In genomic region chr13:26021516-26021915, GRCh38 we compare ENCODE assay signal across 21 cellular contexts. TPM values are rescaled to one million over a fixed set of nuclear protein-coding genes. Genes with fewer than 3 reads are reported as not detected.
DNase-seq lines count a peak whose midpoint lies in the region; ATAC-seq, FAIRE-seq and TF ChIP-seq lines count a peak whose summit lies in the region.
"Had no signal": no experiment of that assay in that cellular context is flagged by ENCODE, and none has a peak within 500 bp of the region (broad histone marks: within the 10 kb centered on the region; RNA-seq: fewer than 3 reads in every experiment).

No MANE protein-coding gene starts in this region.

- no peaks in the 10 kb centered on the region for H3K27me3 Mint-ChIP-seq in Calu3 (ENCODE audit: unreplicated experiment)
- H3K27me3 Mint-ChIP-seq in glutamatergic neuron (ENCODE audit: unreplicated experiment): no peaks in the 10 kb centered on the region

- H3K9me3 Mint-ChIP-seq in Calu3 (ENCODE audit: low read depth, unreplicated experiment) (no peaks in the 10 kb centered on the region), glutamatergic neuron (ENCODE audit: unreplicated experiment) (peaks cover 1% of the 10 kb centered on the region)
- H3K9me3 Mint-ChIP-seq: activated B cell treated with CpG ODN at 0.5 μM for 24 hours; T-helper 2 cell treated with Interferon-gamma antibody and Interleukin-4, amounts not matched to agents 5 μg/mL and 100 μg/mL, for 36 hours had no signal

- TF ChIP-seq CTCF in Calu3 (IDR thresholded peaks at IDR 0.05; ENCODE audit: unreplicated experiment): no peak
- no peak for TF ChIP-seq CTCF in psoas muscle (IDR thresholded peaks at IDR 0.05)
- no peak for TF ChIP-seq CTCF in right lobe of liver (IDR thresholded peaks at IDR 0.05)
- no peak for TF ChIP-seq CTCF in glutamatergic neuron (IDR thresholded peaks at IDR 0.05; ENCODE audit: partially characterized antibody, unreplicated experiment)

- FAIRE-seq in RCC 7860 (lab: Jason Lieb, UNC): no peak
- FAIRE-seq: urothelium cell line had no signal

- H3K9me3 ChIP-seq in psoas muscle (no peaks in the 10 kb centered on the region), right lobe of liver (no peaks in the 10 kb centered on the region)
- H3K9me3 ChIP-seq in effector memory CD4-positive, alpha-beta T cell (ENCODE audit: control insufficient read depth, low read length): no peaks in the 10 kb centered on the region

- no peak for TF ChIP-seq POLR2A in right lobe of liver (IDR thresholded peaks at IDR 0.05)

- H3K36me3 Mint-ChIP-seq in Calu3 (ENCODE audit: insufficient read depth, unreplicated experiment) (no peaks in the 10 kb centered on the region), glutamatergic neuron (ENCODE audit: unreplicated experiment) (no peaks in the 10 kb centered on the region)

- H3K4me1 ChIP-seq in psoas muscle (peaks cover 34% of the 10 kb centered on the region), right lobe of liver (no peaks in the 10 kb centered on the region)
- H3K4me1 ChIP-seq in effector memory CD4-positive, alpha-beta T cell (ENCODE audit: control insufficient read depth, insufficient read depth, low read length, poor library complexity, severe bottlenecking): no peaks in the 10 kb centered on the region

- peaks cover 70% of the 10 kb centered on the region for H3K4me1 Mint-ChIP-seq in Calu3 (ENCODE audit: low read depth, unreplicated experiment)
- peaks cover 47% of the 10 kb centered on the region for H3K4me1 Mint-ChIP-seq in glutamatergic neuron (ENCODE audit: low read depth, unreplicated experiment)
- H3K4me1 Mint-ChIP-seq: activated B cell treated with CpG ODN at 0.5 μM for 24 hours had no signal

- intact Hi-C loops in Calu3 (cut with micrococcal nuclease; ENCODE audit: unreplicated experiment) (loop anchor here (5.0 kb wide), 1 partner anchor 39 kb away; no protein-coding TSS in a partner anchor), psoas muscle (cut with DNase I) (loop anchor here in 1 of 2 donors (5.0 kb wide), 1 partner anchor 49 kb away; no protein-coding TSS in a partner anchor), right lobe of liver (cut with DNase I) (no loop called here)

- CTCF ChIA-PET in Calu3 (lab: Charles Lee): no interaction called here

- H3K4me3 ChIP-seq in psoas muscle (no peak overlapping the region), right lobe of liver (no peak overlapping the region)
- H3K4me3 ChIP-seq in effector memory CD4-positive, alpha-beta T cell (ENCODE audit: insufficient read depth, low read depth, low read length, poor library complexity, severe bottlenecking): no peak overlapping the region
- H3K4me3 ChIP-seq: skin epidermis had no signal

- no peak for DNase-seq in Calu3
- peak; percentile 17 for DNase-seq in RCC 7860 (ENCODE audit: low spot score)
- DNase-seq in psoas muscle: no peak
- DNase-seq in LoVo (ENCODE audit: low spot score): no peak
- no peak for DNase-seq in right lobe of liver
- no peak for DNase-seq in glutamatergic neuron
- no peak for DNase-seq in effector memory CD4-positive, alpha-beta T cell
- DNase-seq: activated B cell treated with CpG ODN at 0.5 μM for 24 hours; CD4-positive, CD25-positive, alpha-beta regulatory T cell; DND-41; HCEC 1CT; naive thymus-derived CD8-positive, alpha-beta T cell; NCI-H1417 treated with DMSO at 0.1 percent for 48 hours; NCI-H526 treated with DMSO at 0.1 percent for 48 hours; stimulated activated CD4-positive, alpha-beta T cell treated with anti-CD3 and anti-CD28 coated beads, Interleukin-4, amount 100 ng/mL, for 1 hour had no signal

- H3K27ac ChIP-seq in psoas muscle (peak overlapping the region; percentile 84), right lobe of liver (no peak overlapping the region)
- H3K27ac ChIP-seq in effector memory CD4-positive, alpha-beta T cell (ENCODE audit: insufficient read depth, low read length, poor library complexity, severe bottlenecking): no peak overlapping the region
- H3K27ac ChIP-seq: parathyroid adenoma, skin epidermis had no signal

- 23 to 46% (median 44%) methylated on average over 2 of the region's 2 CpGs for WGBS in psoas muscle, 3 donors
- whole genome bisulfite sequencing in right lobe of liver (ENCODE audit: insufficient coverage, low coverage, low lambda C conversion rate, missing lambda C conversion rate): 71% methylated on average over 2 of the region's 2 CpGs

- H3K27me3 ChIP-seq in psoas muscle (ENCODE audit: insufficient read depth in 3 of 3, low read length in 2 of 3) (no peaks in the 10 kb centered on the region), right lobe of liver (no peaks in the 10 kb centered on the region)
- no peaks in the 10 kb centered on the region for H3K27me3 ChIP-seq in effector memory CD4-positive, alpha-beta T cell (replicated peaks; ENCODE audit: control insufficient read depth, insufficient read depth, low read length, poor library complexity, severe bottlenecking)

- ATAC-seq in esophagus mucosa (peak; percentile 73), psoas muscle (peak; percentile 39 to 62 (median 50)), right lobe of liver (no peak)
- ATAC-seq: naive thymus-derived CD8-positive, alpha-beta T cell had no signal

- H3K4me3 Mint-ChIP-seq in Calu3 (ENCODE audit: low read depth, unreplicated experiment): no peak overlapping the region
- no peak overlapping the region for H3K4me3 Mint-ChIP-seq in glutamatergic neuron (ENCODE audit: unreplicated experiment)
- H3K4me3 Mint-ChIP-seq: activated B cell treated with CpG ODN at 0.5 μM for 24 hours; CD4-positive, CD25-positive, alpha-beta regulatory T cell; T-helper 2 cell treated with Interferon-gamma antibody and Interleukin-4, amounts not matched to agents 5 μg/mL and 100 μg/mL, for 36 hours had no signal

- peak overlapping the region; percentile 66 for H3K27ac Mint-ChIP-seq in Calu3 (ENCODE audit: unreplicated experiment)
- no peak overlapping the region for H3K27ac Mint-ChIP-seq in glutamatergic neuron (ENCODE audit: unreplicated experiment)
- H3K27ac Mint-ChIP-seq: activated B cell treated with CpG ODN at 0.5 μM for 24 hours; CD4-positive, CD25-positive, alpha-beta regulatory T cell; T-helper 2 cell treated with Interferon-gamma antibody and Interleukin-4, amounts not matched to agents 5 μg/mL and 100 μg/mL, for 36 hours had no signal

- BruUV-seq in Calu3 (replicated peaks; lab: Mats Ljungman, UMichigan): no TSS peak

- H3K36me3 ChIP-seq in psoas muscle (ENCODE audit: insufficient read depth in 1 of 2, low read depth in 1 of 2) (no peaks in the 10 kb centered on the region), right lobe of liver (no peaks in the 10 kb centered on the region)
- H3K36me3 ChIP-seq in effector memory CD4-positive, alpha-beta T cell (ENCODE audit: control insufficient read depth, insufficient read depth, low read length): no peaks in the 10 kb centered on the region

RNA-seq across cellular contexts. Expression of gene SHISA2, which starts 30.3 kb away (rescaled TPM):
- total RNA-seq in Calu3 (2022) (14.9 and 23.2 TPM in 2 replicates), esophagus mucosa (0.16 TPM), psoas muscle (1 to 10 TPM; 3.2 to 9.4 (median 5.2) TPM), right lobe of liver (under 1 TPM in 2 of 6 experiments, not detected in 4; 0.07 to 0.12 TPM), glutamatergic neuron (ENCODE audit: unreplicated experiment) (34.1 TPM)
- polyA plus RNA-seq in psoas muscle: 1 to 10 TPM; 1.3 to 9.6 (median 3.2) TPM
- total RNA-seq: activated B cell treated with CpG ODN at 0.5 μM for 24 hours, OCI-LY7 had no signal

Comparison
In these comparisons a context has a peak if more than half of its experiments do, and no peak if none do; other contexts are left out.
1. ATAC-seq: peak in esophagus mucosa (single experiment) and psoas muscle (4 of 4); none in right lobe of liver (0 of 4).